In the genomic region with DNA sequence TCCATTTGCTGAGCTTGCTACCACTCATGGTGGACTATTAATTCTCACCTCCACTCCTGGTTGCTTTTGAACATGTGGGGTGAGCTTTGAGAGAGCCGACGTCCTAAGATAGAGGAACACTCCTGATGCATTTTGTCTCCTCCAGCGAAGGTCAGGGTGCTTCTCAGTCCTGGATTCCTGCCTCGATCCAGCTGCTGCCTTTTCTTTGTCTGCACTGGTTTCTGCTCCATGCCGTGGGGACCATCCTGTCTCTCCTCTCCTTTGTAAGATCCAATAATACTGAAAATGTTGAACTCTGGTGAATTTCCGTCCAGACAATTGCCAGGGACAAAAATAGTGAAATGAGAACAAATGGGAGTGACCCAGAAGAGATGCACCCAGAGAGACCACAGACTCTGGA, we compare ENCODE assay signal across 20 cellular contexts.
"Had no signal": no experiment of that assay in that cellular context is flagged by ENCODE, and none has a peak within 500 bp of the region (broad histone marks: within the 10 kb centered on the region; RNA-seq: fewer than 3 reads in every experiment).

No MANE protein-coding gene starts in this region.

- H3K4me3 ChIP-seq: cardiac muscle cell, esophagus squamous epithelium, mucosa of descending colon, pancreas, right lobe of liver, spleen had no signal

- ATAC-seq: effector memory CD8-positive, alpha-beta T cell; foreskin keratinocyte; naive thymus-derived CD8-positive, alpha-beta T cell; pancreas; stimulated activated naive B cell treated with anti-CD40 and anti-IgM and Interleukin-4, amounts not matched to agents 10 μg/mL and 1 μg/mL and 100 μg/mL, for 72 hours; stimulated activated naive CD8-positive, alpha-beta T cell treated with anti-CD3 and anti-CD28 coated beads, Interleukin-15, amount 100 ng/mL, for 72 hours had no signal

- H3K4me1 ChIP-seq: esophagus squamous epithelium, spleen had no signal

- H3K36me3 ChIP-seq: cardiac muscle cell, esophagus squamous epithelium, pancreas, right lobe of liver, spleen had no signal

- DNase-seq: cerebellar nuclear complex; effector memory CD8-positive, alpha-beta T cell; esophagus squamous epithelium; foreskin keratinocyte; head of caudate nucleus; immature natural killer cell; mucosa of descending colon; naive thymus-derived CD8-positive, alpha-beta T cell; nucleus accumbens; pancreas; right lobe of liver; spleen; stimulated activated CD4-positive, alpha-beta T cell treated with anti-CD3 and anti-CD28 coated beads, Interleukin-15, amount 100 ng/mL, for 24 hours; stimulated activated CD4-positive, alpha-beta T cell treated with anti-CD3 and anti-CD28 coated beads, Interleukin-1b, Interleukin-23, amount 100 ng/mL, for 48 hours; stimulated activated CD4-positive, alpha-beta T cell treated with anti-CD3 and anti-CD28 coated beads, Interleukin-4, amount 100 ng/mL, for 4 hours; stimulated activated naive B cell treated with anti-CD40 and anti-IgM and Interleukin-4, amounts not matched to agents 10 μg/mL and 1 μg/mL and 100 μg/mL, for 72 hours; stimulated activated naive CD8-positive, alpha-beta T cell treated with anti-CD3 and anti-CD28 coated beads, Interleukin-15, amount 100 ng/mL, for 72 hours; substantia nigra; trophoblast cell had no signal

- H3K27ac ChIP-seq: cardiac muscle cell, esophagus squamous epithelium, foreskin keratinocyte, pancreas, right lobe of liver, spleen had no signal

- H3K27me3 ChIP-seq: cardiac muscle cell, esophagus squamous epithelium, foreskin keratinocyte, pancreas, right lobe of liver, spleen had no signal

- H3K9me3 ChIP-seq: esophagus squamous epithelium, mucosa of descending colon, pancreas, right lobe of liver, spleen had no signal
